Comparison of ENCODE assay signal across 9 cellular contexts in the genomic region with DNA sequence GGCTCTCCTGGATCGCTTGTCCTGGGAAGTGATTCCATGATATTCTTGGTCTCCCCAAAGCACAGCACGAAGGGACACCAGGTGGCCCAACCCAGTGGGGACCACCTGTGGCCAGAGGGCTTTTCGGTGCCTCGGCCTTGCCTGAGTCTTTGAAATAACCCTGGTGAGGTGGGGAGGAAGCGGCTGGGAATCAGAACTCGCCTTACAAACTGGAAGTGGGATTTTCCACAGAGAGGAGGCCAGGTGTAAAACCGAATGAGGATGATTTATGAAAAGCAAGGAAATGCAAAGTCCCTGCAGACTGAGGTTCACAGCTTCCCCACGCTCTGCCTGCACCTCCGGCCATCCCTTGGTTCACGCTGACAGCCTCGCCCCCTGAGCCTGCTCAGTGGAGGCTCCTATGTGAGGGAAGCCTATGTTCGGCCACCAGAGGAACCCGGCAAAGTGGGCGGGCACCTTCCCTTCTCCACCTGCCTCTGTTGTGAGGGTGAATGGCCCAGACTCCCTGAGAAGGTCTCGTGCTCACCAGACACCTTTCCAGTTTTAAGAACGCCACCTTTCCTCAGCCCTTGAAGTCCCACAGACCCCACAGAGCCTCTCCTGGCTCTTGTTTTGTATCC.
"Had no signal": no experiment of that assay in that cellular context is flagged by ENCODE, and none has a peak within 500 bp of the region (broad histone marks: within the 10 kb centered on the region; RNA-seq: fewer than 3 reads in every experiment).

No MANE protein-coding gene starts in this region.

- H3K4me3 ChIP-seq: GM23248, K562 had no signal

- H2AFZ ChIP-seq: GM23248 had no signal

- ATAC-seq: K562 had no signal

- H3K4me3 Mint-ChIP-seq: H9 had no signal

- FAIRE-seq: H54, K562 had no signal

- DNase-seq: GM23248, GOT3, H9, HCEC 1CT, IMR-90, KG1 had no signal

- H3K9ac ChIP-seq: GM23248 had no signal

- H3K27ac Mint-ChIP-seq: H9 had no signal

- H3K4me1 Mint-ChIP-seq: H9 had no signal

- H3K27ac ChIP-seq: GM23248, HL-60 had no signal
